Comparison of ENCODE assay signal across 14 cellular contexts in genomic region chr6:161228096-161228495, GRCh38. TPM values are rescaled to one million over a fixed set of nuclear protein-coding genes. Genes with fewer than 3 reads are reported as not detected.
DNase-seq lines count a peak whose midpoint lies in the region; ATAC-seq and TF ChIP-seq lines count a peak whose summit lies in the region.
"Had no signal": no experiment of that assay in that cellular context is flagged by ENCODE, and none has a peak within 500 bp of the region (broad histone marks: within the 10 kb centered on the region; RNA-seq: fewer than 3 reads in every experiment).

No MANE protein-coding gene starts in this region.

- no peak for ATAC-seq in WTC11
- ATAC-seq in psoas muscle: peak in 1 of 4 donors; percentile 59
- no peak for ATAC-seq in GM18907 (IDR thresholded peaks at IDR 0.05; ENCODE audit: unreplicated experiment)

- no peaks in the 10 kb centered on the region for H3F3A ChIP-seq in PC-9 (ENCODE audit: insufficient read depth, low read depth)

- no peaks in the 10 kb centered on the region for H3K27me3 Mint-ChIP-seq in CD8-positive, alpha-beta memory T cell
- H3K27me3 Mint-ChIP-seq in WTC11 (ENCODE audit: low read depth): no peaks in the 10 kb centered on the region

- no peak for DNase-seq in CD8-positive, alpha-beta memory T cell
- DNase-seq in WTC11 (ENCODE audit: low spot score): no peak
- DNase-seq in fibroblast of gingiva (ENCODE audit: low read depth): peak; percentile 81
- DNase-seq in psoas muscle: peak; percentile 58 to 68
- DNase-seq in COLO829 (ENCODE audit: low spot score): no peak
- no peak for DNase-seq in NK-92 (lab: John Stamatoyannopoulos, UW; ENCODE audit: unreplicated experiment)
- DNase-seq in PC-9: no peak
- DNase-seq: activated naive CD4-positive, alpha-beta T cell; KBM-7; mammary epithelial cell; NCI-H1436 treated with DMSO at 0.1 percent for 48 hours; NCI-H510A; stimulated activated CD4-positive, alpha-beta T cell treated with anti-CD3 and anti-CD28 coated beads, Interleukin-1b, Interleukin-23, amount 100 ng/mL, for 48 hours had no signal

- H3K27ac ChIP-seq in CD8-positive, alpha-beta memory T cell (ENCODE audit: low read depth, low read length): no peak overlapping the region
- H3K27ac ChIP-seq in psoas muscle: no peak overlapping the region
- H3K27ac ChIP-seq in PC-9: no peak overlapping the region

- POLR2A ChIA-PET in CD8-positive, alpha-beta memory T cell (lab: Charles Lee): no interaction called here
- POLR2A ChIA-PET in WTC11 (lab: Charles Lee) (no interaction called here), PC-9 (lab: Charles Lee; ENCODE audit: unreplicated experiment) (no interaction called here)

- H2AFZ ChIP-seq in PC-9: no peak overlapping the region

- H3K27ac Mint-ChIP-seq in CD8-positive, alpha-beta memory T cell: peak overlapping the region; percentile 3 to 89 (median 76)
- peak overlapping the region; percentile 67 for H3K27ac Mint-ChIP-seq in WTC11

- no peak overlapping the region for H3K4me2 ChIP-seq in PC-9

- no peaks in the 10 kb centered on the region for H3K9me2 ChIP-seq in PC-9 (ENCODE audit: insufficient read depth)

- peaks cover 27% of the 10 kb centered on the region for H3K4me1 ChIP-seq in CD8-positive, alpha-beta memory T cell (ENCODE audit: insufficient read depth, low read length)
- H3K4me1 ChIP-seq in psoas muscle (no peaks in the 10 kb centered on the region), PC-9 (replicated peaks; ENCODE audit: insufficient read depth) (no peaks in the 10 kb centered on the region)

- CTCF ChIA-PET in CD8-positive, alpha-beta memory T cell (lab: Charles Lee): no interaction called here
- CTCF ChIA-PET in WTC11 (lab: Charles Lee): interaction anchor here (0.7 to 1.4 kb wide), 2 partner anchors 10 to 143 kb away, joined by 3 read pairs; no protein-coding TSS in a partner anchor
- CTCF ChIA-PET in PC-9 (lab: Charles Lee): no interaction called here

- H3K27me3 ChIP-seq in CD8-positive, alpha-beta memory T cell (ENCODE audit: insufficient read depth, low read length, poor library complexity, severe bottlenecking): no peaks in the 10 kb centered on the region
- H3K27me3 ChIP-seq in psoas muscle (ENCODE audit: insufficient read depth in 3 of 3, low read length in 2 of 3): no peaks in the 10 kb centered on the region
- peaks cover 24% of the 10 kb centered on the region for H3K27me3 ChIP-seq in PC-9 (ENCODE audit: insufficient read depth, low read depth)

- BruUV-seq in PC-9 (replicated peaks; lab: Mats Ljungman, UMichigan): no TSS peak

- H3K79me2 ChIP-seq in PC-9 (ENCODE audit: low read depth): no peaks in the 10 kb centered on the region

- no peaks in the 10 kb centered on the region for H3K9me3 ChIP-seq in CD8-positive, alpha-beta memory T cell (ENCODE audit: low read length)
- H3K9me3 ChIP-seq in psoas muscle: no peaks in the 10 kb centered on the region
- H3K9me3 ChIP-seq in PC-9 (ENCODE audit: insufficient read depth, low read depth): no peaks in the 10 kb centered on the region

- no peaks in the 10 kb centered on the region for H3K36me3 ChIP-seq in CD8-positive, alpha-beta memory T cell (ENCODE audit: insufficient read depth, low read length)
- H3K36me3 ChIP-seq in psoas muscle (ENCODE audit: insufficient read depth in 1 of 2, low read depth in 1 of 2) (no peaks in the 10 kb centered on the region), PC-9 (ENCODE audit: low read depth) (no peaks in the 10 kb centered on the region)

- H4K20me1 ChIP-seq in PC-9 (ENCODE audit: insufficient read depth): no peaks in the 10 kb centered on the region

- no peak for TF ChIP-seq CTCF in WTC11 (IDR thresholded peaks at IDR 0.05)
- no peak for TF ChIP-seq CTCF in psoas muscle (IDR thresholded peaks at IDR 0.05)
- TF ChIP-seq CTCF in PC-9 (conservative IDR thresholded peaks at IDR 0.05): no peak

- intact Hi-C loops in psoas muscle (cut with DNase I): no loop called here
- intact Hi-C loops in PC-9 (cut with micrococcal nuclease; ENCODE audit: unreplicated experiment): no loop called here

- peaks cover 0 to 17% (median 8%) of the 10 kb centered on the region in 3 donors for H3K36me3 Mint-ChIP-seq in CD8-positive, alpha-beta memory T cell
- H3K36me3 Mint-ChIP-seq in WTC11: peaks cover 39% of the 10 kb centered on the region

- H3K4me3 Mint-ChIP-seq in CD8-positive, alpha-beta memory T cell: peak overlapping the region in 4 of 7 donors; percentile 5 to 63 (median 40)
- no peak overlapping the region for H3K4me3 Mint-ChIP-seq in WTC11

- H3K4me1 Mint-ChIP-seq in CD8-positive, alpha-beta memory T cell: peaks cover 47 to 53% (median 51%) of the 10 kb centered on the region in 3 donors
- peaks cover 36% of the 10 kb centered on the region for H3K4me1 Mint-ChIP-seq in WTC11

- no peaks in the 10 kb centered on the region for H3K9me3 Mint-ChIP-seq in CD8-positive, alpha-beta memory T cell
- peaks cover 7% of the 10 kb centered on the region for H3K9me3 Mint-ChIP-seq in WTC11

- WGBS in psoas muscle, 3 donors: 58 to 74% (median 67%) methylated on average over 6 of the region's 6 CpGs

- no peak overlapping the region for H3K4me3 ChIP-seq in CD8-positive, alpha-beta memory T cell (ENCODE audit: low read length)
- H3K4me3 ChIP-seq in psoas muscle (no peak overlapping the region), PC-9 (no peak overlapping the region)

TF ChIP-seq in WTC11, 78 proteins besides CTCF, POLR2A, EP300 and RAD21 (continues in another document):
- TF ChIP-seq NFATC4 (CRISPR knock-in tag; IDR thresholded peaks at IDR 0.05): no peak
- no peak for TF ChIP-seq ERG (CRISPR knock-in tag; IDR thresholded peaks at IDR 0.05)
- no peak for TF ChIP-seq EMX1 (CRISPR knock-in tag; IDR thresholded peaks at IDR 0.05)
- no peak for TF ChIP-seq IRF2 (CRISPR knock-in tag; IDR thresholded peaks at IDR 0.05; ENCODE audit: borderline replicate concordance, low read depth)
- no peak for TF ChIP-seq PRDM15 (CRISPR knock-in tag; IDR thresholded peaks at IDR 0.05)
- TF ChIP-seq NR1H2 (CRISPR knock-in tag; IDR thresholded peaks at IDR 0.05): no peak
- no peak for TF ChIP-seq ZNF138 (CRISPR knock-in tag; conservative IDR thresholded peaks at IDR 0.05)
- TF ChIP-seq, protein P1, sequence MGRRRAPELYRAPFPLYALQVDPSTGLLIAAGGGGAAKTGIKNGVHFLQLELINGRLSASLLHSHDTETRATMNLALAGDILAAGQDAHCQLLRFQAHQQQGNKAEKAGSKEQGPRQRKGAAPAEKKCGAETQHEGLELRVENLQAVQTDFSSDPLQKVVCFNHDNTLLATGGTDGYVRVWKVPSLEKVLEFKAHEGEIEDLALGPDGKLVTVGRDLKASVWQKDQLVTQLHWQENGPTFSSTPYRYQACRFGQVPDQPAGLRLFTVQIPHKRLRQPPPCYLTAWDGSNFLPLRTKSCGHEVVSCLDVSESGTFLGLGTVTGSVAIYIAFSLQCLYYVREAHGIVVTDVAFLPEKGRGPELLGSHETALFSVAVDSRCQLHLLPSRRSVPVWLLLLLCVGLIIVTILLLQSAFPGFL (CRISPR knock-in tag; IDR thresholded peaks at IDR 0.05; ENCODE audit: borderline replicate concordance): no peak
- TF ChIP-seq ZNF671 (CRISPR knock-in tag; IDR thresholded peaks at IDR 0.05): no peak
- TF ChIP-seq MYBL2 (CRISPR knock-in tag; IDR thresholded peaks at IDR 0.05): no peak
- TF ChIP-seq, protein P2, sequence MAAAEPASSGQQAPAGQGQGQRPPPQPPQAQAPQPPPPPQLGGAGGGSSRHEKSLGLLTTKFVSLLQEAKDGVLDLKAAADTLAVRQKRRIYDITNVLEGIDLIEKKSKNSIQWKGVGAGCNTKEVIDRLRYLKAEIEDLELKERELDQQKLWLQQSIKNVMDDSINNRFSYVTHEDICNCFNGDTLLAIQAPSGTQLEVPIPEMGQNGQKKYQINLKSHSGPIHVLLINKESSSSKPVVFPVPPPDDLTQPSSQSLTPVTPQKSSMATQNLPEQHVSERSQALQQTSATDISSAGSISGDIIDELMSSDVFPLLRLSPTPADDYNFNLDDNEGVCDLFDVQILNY (CRISPR knock-in tag; IDR thresholded peaks at IDR 0.05): no peak

RNA-seq across cellular contexts. Expression of gene AGPAT4, which starts 45.8 kb away (rescaled TPM):
- 1 to 10 TPM; 2.2 to 2.8 TPM for total RNA-seq in CD8-positive, alpha-beta memory T cell
- polyA plus RNA-seq in CD8-positive, alpha-beta memory T cell: 5.9 TPM
- total RNA-seq in WTC11 (2021): 19.7 to 27.4 TPM (median 25.3 TPM) in 3 replicates
- total RNA-seq in psoas muscle: 1 to 10 TPM in 1 of 4 donors, under 1 TPM in 3; 0.34 to 1.7 (median 0.83) TPM
- under 1 TPM; 0.18 to 0.59 (median 0.42) TPM for polyA plus RNA-seq in psoas muscle
- 0.07 and 0.10 TPM in 2 replicates for total RNA-seq in PC-9 (2021)

Comparison
In these comparisons a context has a peak if more than half of its experiments do, and no peak if none do; other contexts are left out.
1. DNase-seq: peak in fibroblast of gingiva (single experiment) and psoas muscle (2 of 2); none in CD8-positive, alpha-beta memory T cell (0 of 5), WTC11 (single experiment), COLO829 (single experiment), NK-92 (single experiment) and PC-9 (0 of 2).